18 cellular contexts compared by ENCODE assay signal in the genomic region with DNA sequence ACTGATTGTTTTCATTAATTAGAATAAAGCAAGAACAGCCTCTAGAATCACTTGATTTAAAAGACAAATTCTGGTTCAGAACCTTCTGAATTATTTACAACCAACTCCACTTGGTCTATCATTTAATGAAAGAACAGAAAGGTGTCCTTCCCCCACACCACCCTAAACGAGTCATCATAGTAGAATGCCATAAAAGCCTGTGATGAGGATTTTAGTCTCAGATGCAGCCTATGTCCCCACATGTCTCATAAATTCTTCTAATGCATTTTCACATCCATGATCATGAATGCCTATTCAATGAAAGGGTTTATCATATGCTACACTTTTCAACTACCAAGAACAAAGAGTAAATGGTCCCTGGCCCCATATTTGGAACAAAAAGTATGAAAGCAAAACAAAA.
DNase-seq lines count a peak whose midpoint lies in the region; ATAC-seq and TF ChIP-seq lines count a peak whose summit lies in the region.
"Had no signal": no experiment of that assay in that cellular context is flagged by ENCODE, and none has a peak within 500 bp of the region (broad histone marks: within the 10 kb centered on the region; RNA-seq: fewer than 3 reads in every experiment).

No MANE protein-coding gene starts in this region.

- ATAC-seq in stimulated activated naive CD8-positive, alpha-beta T cell treated with anti-CD3 and anti-CD28 coated beads, Interleukin-15, amount 100 ng/mL, for 72 hours: no peak
- ATAC-seq in HG03571 (IDR thresholded peaks at IDR 0.05; ENCODE audit: unreplicated experiment): no peak
- ATAC-seq: A549 had no signal

- no peak overlapping the region for H3K27ac ChIP-seq in osteoblast (ENCODE audit: low read depth, low read length)
- H3K27ac ChIP-seq: A549, C4-2B had no signal

- H3K4me2 ChIP-seq in osteoblast (ENCODE audit: insufficient read depth, low read length): no peak overlapping the region
- H3K4me2 ChIP-seq: A549 had no signal

- peaks cover 20% of the 10 kb centered on the region for H3K4me1 Mint-ChIP-seq in HFFc6 (ENCODE audit: low read depth)
- no peaks in the 10 kb centered on the region for H3K4me1 Mint-ChIP-seq in stimulated activated naive CD8-positive, alpha-beta T cell treated with anti-CD3 and anti-CD28 coated beads, Interleukin-15, amount 100 ng/mL, for 72 hours

- H3K36me3 Mint-ChIP-seq in HFFc6 (ENCODE audit: low read depth): peaks cover 10% of the 10 kb centered on the region

- H4K20me1 ChIP-seq in osteoblast (ENCODE audit: insufficient read depth, low read length): no peaks in the 10 kb centered on the region

- TF ChIP-seq CTCF in AG10803 (conservative IDR thresholded peaks at IDR 0.05; ENCODE audit: low read length) (no peak), HFFc6 (IDR thresholded peaks at IDR 0.05) (no peak), cardiac fibroblast (IDR thresholded peaks at IDR 0.05; ENCODE audit: low read depth, low read length) (no peak), osteoblast (IDR thresholded peaks at IDR 0.05; ENCODE audit: extremely low read depth, low read depth, low read length) (no peak)

- H3K4me1 ChIP-seq in osteoblast (ENCODE audit: insufficient read depth, low read length): peaks cover 7% of the 10 kb centered on the region
- H3K4me1 ChIP-seq: A549, Caco-2 had no signal

- no peaks in the 10 kb centered on the region for H3K79me2 ChIP-seq in osteoblast (ENCODE audit: insufficient read depth, low read length)

- H3K4me3 ChIP-seq in AG10803 (ENCODE audit: low read length): no peak overlapping the region
- H3K4me3 ChIP-seq in cardiac fibroblast (replicated peaks in 1 of 2; ENCODE audit: low read depth in 2 of 2, low read length in 2 of 2): no peak overlapping the region
- no peak overlapping the region for H3K4me3 ChIP-seq in osteoblast (ENCODE audit: insufficient read depth, low read length)
- H3K4me3 ChIP-seq: A549 had no signal

- H3K9me3 Mint-ChIP-seq in HFFc6: no peaks in the 10 kb centered on the region
- peaks cover 1 to 10% of the 10 kb centered on the region in 2 donors for H3K9me3 Mint-ChIP-seq in stimulated activated naive CD8-positive, alpha-beta T cell treated with anti-CD3 and anti-CD28 coated beads, Interleukin-15, amount 100 ng/mL, for 72 hours

- H3K27me3 Mint-ChIP-seq in HFFc6 (ENCODE audit: insufficient read depth): 0 out of 2 replicates have a peak, but pooled peaks cover 1% of the 10 kb centered on the region
- H3K27me3 Mint-ChIP-seq in stimulated activated naive CD8-positive, alpha-beta T cell treated with anti-CD3 and anti-CD28 coated beads, Interleukin-15, amount 100 ng/mL, for 72 hours: no peaks in the 10 kb centered on the region

- H3K27me3 ChIP-seq in osteoblast (ENCODE audit: insufficient read depth, low read length): no peaks in the 10 kb centered on the region

- DNase-seq in AG10803 (ENCODE audit: low read depth) (peak; percentile 9), HFFc6 (peak; percentile 30), cardiac fibroblast (ENCODE audit: low read depth in 2 of 2) (peak; percentile 24 to 53), osteoblast (ENCODE audit: insufficient read length, low spot score, missing footprints) (peak; percentile 27), RKO (ENCODE audit: low spot score) (no peak)
- DNase-seq in stimulated activated naive CD8-positive, alpha-beta T cell treated with anti-CD3 and anti-CD28 coated beads, Interleukin-15, amount 100 ng/mL, for 72 hours: no peak
- DNase-seq: Caco-2; DMS153; H7; Karpas-422; NCI-H187; NCI-H345; NCI-H526; NK-92 treated with Interleukin-12 subunit alpha and Interleukin-12 subunit beta, amount 100 ng/mL, for 24 hours; RPMI8226 had no signal

- H3K4me3 Mint-ChIP-seq in HFFc6: no peak overlapping the region
- no peak overlapping the region for H3K4me3 Mint-ChIP-seq in stimulated activated naive CD8-positive, alpha-beta T cell treated with anti-CD3 and anti-CD28 coated beads, Interleukin-15, amount 100 ng/mL, for 72 hours

- no peaks in the 10 kb centered on the region for H3K36me3 ChIP-seq in osteoblast (ENCODE audit: insufficient read depth, low read length)

- H2AFZ ChIP-seq in osteoblast (ENCODE audit: low read length): no peak overlapping the region

- no peaks in the 10 kb centered on the region for H3K9me3 ChIP-seq in osteoblast (ENCODE audit: low read depth, low read length)
- H3K9me3 ChIP-seq: A549, Caco-2 had no signal

- H3K27ac Mint-ChIP-seq in HFFc6: peak overlapping the region; percentile 35
- no peak overlapping the region for H3K27ac Mint-ChIP-seq in stimulated activated naive CD8-positive, alpha-beta T cell treated with anti-CD3 and anti-CD28 coated beads, Interleukin-15, amount 100 ng/mL, for 72 hours

Comparison
In these comparisons a context has a peak if more than half of its experiments do, and no peak if none do; other contexts are left out.
1. DNase-seq: peak in AG10803 (single experiment), HFFc6 (single experiment), cardiac fibroblast (2 of 2) and osteoblast (single experiment); none in stimulated activated naive CD8-positive, alpha-beta T cell treated with anti-CD3 and anti-CD28 coated beads, Interleukin-15, amount 100 ng/mL, for 72 hours (0 of 2) and RKO (single experiment).